1 cellular context compared by ENCODE assay signal in genomic region chr16:16143038-16143763, GRCh38.
TF ChIP-seq lines count a peak whose summit lies in the region.

No MANE protein-coding gene starts in this region.

TF ChIP-seq in K562, 482 proteins besides CTCF, POLR2A, EP300 and RAD21 (continued from another document):
- TF ChIP-seq ZBTB33 (CRISPR knock-in tag; IDR thresholded peaks at IDR 0.05) (0 out of 2 replicates have a peak, but pooled peaks have one; percentile 51), CEBPB (tag; IDR thresholded peaks at IDR 0.05) (0 out of 2 replicates have a peak, but pooled peaks have one; percentile 34), CREB3L1 (IDR thresholded peaks at IDR 0.05; ENCODE audit: borderline replicate concordance, low read depth) (no peak), HNRNPK (IDR thresholded peaks at IDR 0.05; ENCODE audit: low read depth, low read length, poor library complexity, severe bottlenecking) (no peak)
TF ChIP-seq in K562: peak in this region for 4.
